In the genomic region with DNA sequence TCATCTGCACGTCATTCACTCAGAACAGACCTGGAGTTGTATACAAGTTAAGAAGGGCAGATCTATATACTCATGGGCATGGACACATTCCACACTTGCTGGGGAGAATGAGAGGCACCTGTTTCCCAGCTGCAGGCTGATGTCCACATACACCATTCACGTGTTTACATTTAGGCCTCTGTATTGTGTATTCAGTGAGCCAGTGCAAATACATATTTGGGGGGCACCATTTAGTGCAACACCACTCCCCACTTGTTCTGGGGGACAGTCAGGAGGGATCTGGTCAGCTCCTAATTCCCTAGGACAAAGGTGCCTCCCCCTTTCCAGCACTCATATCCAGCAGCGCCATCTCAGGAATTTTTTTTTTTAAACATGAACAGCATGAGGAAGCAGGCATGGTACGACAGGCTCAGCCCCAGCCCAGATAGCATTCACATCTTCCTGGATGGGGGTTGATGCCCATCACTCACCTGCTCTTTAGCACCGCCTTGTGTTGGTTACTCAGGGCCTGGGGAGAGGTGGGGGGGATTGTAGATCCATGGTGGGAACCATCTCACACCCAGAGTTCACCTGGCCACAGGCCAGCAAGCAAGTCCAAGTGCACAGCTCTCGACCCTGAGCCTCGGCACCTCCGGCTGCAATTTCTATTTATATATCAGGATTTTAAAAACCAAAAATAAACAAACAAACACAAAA, we compare ENCODE assay signal across 25 cellular contexts. TPM values are rescaled to one million over a fixed set of nuclear protein-coding genes. Genes with fewer than 3 reads are reported as not detected.
DNase-seq lines count a peak whose midpoint lies in the region; ATAC-seq, FAIRE-seq and TF ChIP-seq lines count a peak whose summit lies in the region.
"Had no signal": no experiment of that assay in that cellular context is flagged by ENCODE, and none has a peak within 500 bp of the region (broad histone marks: within the 10 kb centered on the region; RNA-seq: fewer than 3 reads in every experiment).

No MANE protein-coding gene starts in this region.

- no peak overlapping the region for H3K4me2 ChIP-seq in DND-41 (ENCODE audit: insufficient read depth, low read length)

- peaks cover 18% of the 10 kb centered on the region for H3K4me1 ChIP-seq in DND-41 (ENCODE audit: insufficient read depth, low read length)
- peaks cover 4 to 13% (median 7%) of the 10 kb centered on the region in 4 donors for H3K4me1 ChIP-seq in transverse colon

- H3K4me3 Mint-ChIP-seq in CD4-positive, alpha-beta T cell, result peak overlapping the region; percentile 42
- H3K4me3 Mint-ChIP-seq: CD14-positive monocyte; HFFc6; T-helper 2 cell treated with Interferon-gamma antibody and Interleukin-4, amounts not matched to agents 5 μg/mL and 100 μg/mL, for 36 hours had no signal

- H3K36me3 ChIP-seq in DND-41 (ENCODE audit: insufficient read depth, low read length) (no peaks in the 10 kb centered on the region; the same call in 1 of the 2 replicates), transverse colon (no peaks in the 10 kb centered on the region)
- H3K36me3 ChIP-seq: neutrophil, Peyer's patch, suprapubic skin, vagina had no signal

- H4K20me1 ChIP-seq in DND-41 (ENCODE audit: insufficient read depth, low read length), result no peaks in the 10 kb centered on the region

- no peak overlapping the region for H3K4me3 ChIP-seq in DND-41 (ENCODE audit: low read depth in 1 of 2, low read length in 2 of 2)
- H3K4me3 ChIP-seq in transverse colon, result no peak overlapping the region
- H3K4me3 ChIP-seq: lung, Peyer's patch, psoas muscle, SK-N-MC, suprapubic skin, vagina had no signal

- no peak for TF ChIP-seq POLR2A in transverse colon (IDR thresholded peaks at IDR 0.05)

- FAIRE-seq in frontal cortex (lab: Jason Lieb, UNC), result no peak
- FAIRE-seq: kidney had no signal

- no peak for ATAC-seq in CD4-positive, alpha-beta T cell (ENCODE audit: poor library complexity)
- ATAC-seq in DND-41 (ENCODE audit: insufficient read depth, low read depth), result no peak
- no peak for ATAC-seq in HG03139 (IDR thresholded peaks at IDR 0.05; ENCODE audit: unreplicated experiment)
- ATAC-seq: psoas muscle had no signal

- H3K9me3 ChIP-seq in CD4-positive, alpha-beta T cell (ENCODE audit: control insufficient read depth, low read length), result no peaks in the 10 kb centered on the region
- H3K9me3 ChIP-seq in DND-41 (ENCODE audit: insufficient read depth, low read length, severe bottlenecking) (no peaks in the 10 kb centered on the region), transverse colon (no peaks in the 10 kb centered on the region)
- H3K9me3 ChIP-seq: neutrophil, Peyer's patch, psoas muscle, suprapubic skin, vagina had no signal

- H3K36me3 Mint-ChIP-seq in CD4-positive, alpha-beta T cell (ENCODE audit: low read depth), result peaks cover 12% of the 10 kb centered on the region
- H3K36me3 Mint-ChIP-seq: CD14-positive monocyte had no signal

- POLR2A ChIA-PET in CD4-positive, alpha-beta T cell (lab: Charles Lee), result no interaction called here

- no peaks in the 10 kb centered on the region for H3K27me3 ChIP-seq in CD4-positive, alpha-beta T cell (ENCODE audit: control insufficient read depth, insufficient read depth, low read length)
- H3K27me3 ChIP-seq in DND-41 (ENCODE audit: insufficient read depth, low read length, poor library complexity) (no peaks in the 10 kb centered on the region), transverse colon (no peaks in the 10 kb centered on the region)
- H3K27me3 ChIP-seq: neutrophil, Peyer's patch, suprapubic skin, vagina had no signal

- TF ChIP-seq EP300 in transverse colon (IDR thresholded peaks at IDR 0.05; ENCODE audit: low read depth), result no peak

- intact Hi-C loops in CD4-positive, alpha-beta T cell (cut with DNase I, micrococcal nuclease), result loop anchor here (5.0 to 10.0 kb wide), 6 partner anchors 55 to 755 kb away; a partner anchor contains a TSS
- intact Hi-C loops in transverse colon (cut with DNase I; ENCODE audit: low total_unique reads), result no loop called here

- no peak overlapping the region for H3K27ac ChIP-seq in CD4-positive, alpha-beta T cell (ENCODE audit: low read depth, low read length)
- H3K27ac ChIP-seq in DND-41 (ENCODE audit: low read length) (no peak overlapping the region), transverse colon (no peak overlapping the region)
- H3K27ac ChIP-seq: neutrophil, Peyer's patch, psoas muscle, SK-N-MC, suprapubic skin, vagina had no signal

- no peak for DNase-seq in CD4-positive, alpha-beta T cell
- DNase-seq in DND-41 (no peak), NCI-H69 (lab: John Stamatoyannopoulos, UW) (peak; percentile 39), iPS-NIHi11 (ENCODE audit: low spot score) (peak; percentile 11), transverse colon (no peak), frontal cortex (ENCODE audit: low spot score in 2 of 2) (no peak)
- DNase-seq: activated CD4-positive, alpha-beta T cell treated with anti-CD3 and anti-CD28 coated beads, Interleukin-2, amount 50 U/mL, for 4 hours; activated CD8-positive, alpha-beta memory T cell treated with anti-CD3 and anti-CD28 coated beads, Interleukin-2, amount 50 U/mL, for 4 hours; activated effector memory CD4-positive, alpha-beta T cell treated with Interleukin-2 at 50 U/mL for 16 hours; DMS153; HFFc6; Kasumi-1; kidney; NCI-H1105; NCI-H774; Peyer's patch; psoas muscle had no signal

- H3K79me2 ChIP-seq in DND-41 (ENCODE audit: insufficient read depth, low read length), result peaks cover 18% of the 10 kb centered on the region

- WGBS in transverse colon (ENCODE audit: low coverage in 1 of 2), 2 donors, result 79 to 80% methylated on average over 2 to 8 of the region's 8 CpGs

- H3K27me3 Mint-ChIP-seq in CD4-positive, alpha-beta T cell, result no peaks in the 10 kb centered on the region

- no peaks in the 10 kb centered on the region for H3K9me3 Mint-ChIP-seq in CD4-positive, alpha-beta T cell
- H3K9me3 Mint-ChIP-seq: HFFc6 had no signal

- no peak for TF ChIP-seq CTCF in CD4-positive, alpha-beta T cell (IDR thresholded peaks at IDR 0.05)
- TF ChIP-seq CTCF in DND-41 (IDR thresholded peaks at IDR 0.05; ENCODE audit: borderline replicate concordance, extremely low read depth, low read length, poor library complexity, severe bottlenecking), result peak; percentile 10
- TF ChIP-seq CTCF in transverse colon (IDR thresholded peaks at IDR 0.05), result no peak

- H3K9ac ChIP-seq in DND-41 (ENCODE audit: low read depth, low read length), result no peak overlapping the region

- no peak overlapping the region for H3K27ac Mint-ChIP-seq in CD4-positive, alpha-beta T cell
- H3K27ac Mint-ChIP-seq: CD14-positive monocyte; HFFc6; T-helper 2 cell treated with Interferon-gamma antibody and Interleukin-4, amounts not matched to agents 5 μg/mL and 100 μg/mL, for 36 hours had no signal

- H2AFZ ChIP-seq in DND-41 (ENCODE audit: low read depth, low read length), result no peak overlapping the region

- in situ Hi-C loops in transverse colon (cut with MboI; ENCODE audit: low pct_ligation_motif_present in 1 of 4, low pct_unique_long_range_greater_than_20kb in 1 of 4, low sequenced_read_pairs in 3 of 4), result no loop called here

- peaks cover 22% of the 10 kb centered on the region for H3K4me1 Mint-ChIP-seq in CD4-positive, alpha-beta T cell (ENCODE audit: low read depth)

- CTCF ChIA-PET in CD4-positive, alpha-beta T cell (lab: Charles Lee), result no interaction called here

RNA-seq across cellular contexts. Expression of a gene that starts 56.9 kb away (rescaled TPM):
- total RNA-seq in CD4-positive, alpha-beta T cell, result 10 to 100 TPM; 13.4 to 14.0 TPM
- total RNA-seq in transverse colon, result 10 to 100 TPM in 3 of 4 donors, 1 to 10 TPM in 1; 5.2 to 25.1 (median 21.4) TPM
- total RNA-seq in frontal cortex, result 112 TPM

Comparison
In these comparisons a context has a peak if more than half of its experiments do, and no peak if none do; other contexts are left out.
1. DNase-seq: peak in NCI-H69 (single experiment) and iPS-NIHi11 (single experiment); none in CD4-positive, alpha-beta T cell (0 of 10), DND-41 (single experiment), transverse colon (single experiment) and frontal cortex (0 of 2).